ENCODE assay signal across 8 cellular contexts in genomic region chr13:40102854-40103253, GRCh38.
A peak's percentile ranks its signal among the peaks of the same experiment; 100 is the strongest.
DNase-seq lines count a peak whose midpoint lies in the region; TF ChIP-seq lines count a peak whose summit lies in the region.

No MANE protein-coding gene starts in this region.

- WGBS in stomach, 5 donors, result 63 to 77% (median 73%) methylated on average over 9 of the region's 9 CpGs
- WGBS in sigmoid colon, 2 donors, result 79 to 83% methylated on average over 9 of the region's 9 CpGs

- peaks cover 12% of the 10 kb centered on the region for H3K9me3 Mint-ChIP-seq in activated naive CD4-positive, alpha-beta T cell treated with anti-CD3 and anti-CD28 coated beads for 36 hours

- H3K4me1 Mint-ChIP-seq in activated naive CD4-positive, alpha-beta T cell treated with anti-CD3 and anti-CD28 coated beads for 36 hours (ENCODE audit: low read depth), result peaks cover 37% of the 10 kb centered on the region

- H3K27me3 Mint-ChIP-seq in activated naive CD4-positive, alpha-beta T cell treated with anti-CD3 and anti-CD28 coated beads for 36 hours (ENCODE audit: low read depth), result no peaks in the 10 kb centered on the region

- CTCF ChIA-PET in activated naive CD4-positive, alpha-beta T cell treated with anti-CD3 and anti-CD28 coated beads for 36 hours (lab: Charles Lee), result interaction anchor here (0.5 to 1.0 kb wide), 3 partner anchors 45 to 266 kb away, joined by 3 read pairs; no protein-coding TSS in a partner anchor

- H3K4me1 ChIP-seq in stomach (no peaks in the 10 kb centered on the region), sigmoid colon (no peaks in the 10 kb centered on the region), left ventricle myocardium inferior (no peaks in the 10 kb centered on the region)

- peak overlapping the region; percentile 66 for H3K4me3 Mint-ChIP-seq in activated naive CD4-positive, alpha-beta T cell treated with anti-CD3 and anti-CD28 coated beads for 36 hours

- peak overlapping the region; percentile 97 for H3K27ac Mint-ChIP-seq in activated naive CD4-positive, alpha-beta T cell treated with anti-CD3 and anti-CD28 coated beads for 36 hours

- TF ChIP-seq CTCF in stomach (IDR thresholded peaks at IDR 0.05) (no peak), sigmoid colon (IDR thresholded peaks at IDR 0.05) (no peak), left ventricle myocardium inferior (IDR thresholded peaks at IDR 0.05; ENCODE audit: borderline replicate concordance) (no peak)

- peak overlapping the region in 1 of 5 donors; percentile 32 for H3K27ac ChIP-seq in stomach
- H3K27ac ChIP-seq in sigmoid colon, result no peak overlapping the region
- H3K27ac ChIP-seq in left ventricle myocardium inferior (replicated peaks), result no peak overlapping the region

- H3K36me3 Mint-ChIP-seq in activated naive CD4-positive, alpha-beta T cell treated with anti-CD3 and anti-CD28 coated beads for 36 hours (ENCODE audit: low read depth), result peaks cover 6% of the 10 kb centered on the region

- no peaks in the 10 kb centered on the region for H3K36me3 ChIP-seq in stomach
- H3K36me3 ChIP-seq in sigmoid colon, result no peaks in the 10 kb centered on the region
- no peaks in the 10 kb centered on the region for H3K36me3 ChIP-seq in left ventricle myocardium inferior

- TF ChIP-seq POLR2A in stomach (IDR thresholded peaks at IDR 0.05) (no peak), sigmoid colon (IDR thresholded peaks at IDR 0.05) (no peak)

- intact Hi-C loops in activated naive CD4-positive, alpha-beta T cell treated with anti-CD3 and anti-CD28 coated beads for 36 hours (cut with micrococcal nuclease), result loop anchor here (1.0 to 10.0 kb wide), 19 partner anchors 13 to 882 kb away; no protein-coding TSS in a partner anchor
- intact Hi-C loops in stomach (cut with DNase I; ENCODE audit: low total_unique reads), result no loop called here
- intact Hi-C loops in sigmoid colon (cut with DNase I), result no loop called here
- intact Hi-C loops in left ventricle myocardium inferior (cut with micrococcal nuclease), result no loop called here

- DNase-seq in activated gamma-delta T cell (lab: John Stamatoyannopoulos, UW) (peak; percentile 2), activated gamma-delta T cell treated with Interleukin-2 at 50 U/mL for 16 hours (no peak), myocyte (ENCODE audit: low read depth) (peak; percentile 36), stomach (peak; percentile 52), sigmoid colon (no peak), left ventricle myocardium inferior (no peak), D341Med (ENCODE audit: low spot score) (no peak)
- DNase-seq in activated naive CD4-positive, alpha-beta T cell treated with anti-CD3 and anti-CD28 coated beads for 36 hours, result peak; percentile 97

- H3K9me3 ChIP-seq in stomach (peaks cover 0 to 11% (median 4%) of the 10 kb centered on the region in 4 donors), sigmoid colon (no peaks in the 10 kb centered on the region), left ventricle myocardium inferior (replicated peaks) (peaks cover 6% of the 10 kb centered on the region)

- TF ChIP-seq EP300 in stomach (IDR thresholded peaks at IDR 0.05) (no peak), sigmoid colon (IDR thresholded peaks at IDR 0.05) (no peak)

- H3K27me3 ChIP-seq in stomach (no peaks in the 10 kb centered on the region), sigmoid colon (no peaks in the 10 kb centered on the region), left ventricle myocardium inferior (ENCODE audit: low read depth) (no peaks in the 10 kb centered on the region)

- no peak overlapping the region for H3K4me3 ChIP-seq in stomach
- no peak overlapping the region for H3K4me3 ChIP-seq in sigmoid colon
- H3K4me3 ChIP-seq in left ventricle myocardium inferior, result no peak overlapping the region

Comparison
In these comparisons a context has a peak if more than half of its experiments do, and no peak if none do; other contexts are left out.
1. DNase-seq: peak in activated gamma-delta T cell (single experiment), activated naive CD4-positive, alpha-beta T cell treated with anti-CD3 and anti-CD28 coated beads for 36 hours (single experiment), myocyte (single experiment) and stomach (single experiment); none in activated gamma-delta T cell treated with Interleukin-2 at 50 U/mL for 16 hours (single experiment), sigmoid colon (single experiment), left ventricle myocardium inferior (single experiment) and D341Med (single experiment).